ENCODE assay signal across 1 cellular context in genomic region chr13:25678398-25678797, GRCh38.
TF ChIP-seq lines count a peak whose summit lies in the region.

No MANE protein-coding gene starts in this region.

TF ChIP-seq in WTC11, 78 proteins besides CTCF, POLR2A, EP300 and RAD21 (continued from another document):
- TF ChIP-seq ZSCAN18 (CRISPR knock-in tag; IDR thresholded peaks at IDR 0.05), result no peak
- no peak for TF ChIP-seq GABPB1 (CRISPR knock-in tag; IDR thresholded peaks at IDR 0.05)
- TF ChIP-seq STAT6 (CRISPR knock-in tag; conservative IDR thresholded peaks at IDR 0.05; ENCODE audit: low read depth), result no peak
- no peak for TF ChIP-seq ZNF263 (CRISPR knock-in tag; IDR thresholded peaks at IDR 0.05; ENCODE audit: low read depth)
- TF ChIP-seq MXD4 (CRISPR knock-in tag; IDR thresholded peaks at IDR 0.05; ENCODE audit: borderline replicate concordance), result no peak
- no peak for TF ChIP-seq TCF7 (CRISPR knock-in tag; IDR thresholded peaks at IDR 0.05; ENCODE audit: low read depth)
- no peak for TF ChIP-seq E2F1 (CRISPR knock-in tag; IDR thresholded peaks at IDR 0.05)
- no peak for TF ChIP-seq ATF2 (CRISPR knock-in tag; IDR thresholded peaks at IDR 0.05; ENCODE audit: borderline replicate concordance, low read depth)
- TF ChIP-seq CBFB (CRISPR knock-in tag; IDR thresholded peaks at IDR 0.05; ENCODE audit: low read depth), result no peak
- no peak for TF ChIP-seq PRRX2 (CRISPR knock-in tag; IDR thresholded peaks at IDR 0.05)
- no peak for TF ChIP-seq ZBTB21 (CRISPR knock-in tag; IDR thresholded peaks at IDR 0.05; ENCODE audit: borderline replicate concordance)
- no peak for TF ChIP-seq NFATC4 (CRISPR knock-in tag; IDR thresholded peaks at IDR 0.05)
- TF ChIP-seq FOXP4 (CRISPR knock-in tag; IDR thresholded peaks at IDR 0.05), result no peak
- no peak for TF ChIP-seq EMX1 (CRISPR knock-in tag; IDR thresholded peaks at IDR 0.05)
